8 cellular contexts compared by ENCODE assay signal in the genomic region with DNA sequence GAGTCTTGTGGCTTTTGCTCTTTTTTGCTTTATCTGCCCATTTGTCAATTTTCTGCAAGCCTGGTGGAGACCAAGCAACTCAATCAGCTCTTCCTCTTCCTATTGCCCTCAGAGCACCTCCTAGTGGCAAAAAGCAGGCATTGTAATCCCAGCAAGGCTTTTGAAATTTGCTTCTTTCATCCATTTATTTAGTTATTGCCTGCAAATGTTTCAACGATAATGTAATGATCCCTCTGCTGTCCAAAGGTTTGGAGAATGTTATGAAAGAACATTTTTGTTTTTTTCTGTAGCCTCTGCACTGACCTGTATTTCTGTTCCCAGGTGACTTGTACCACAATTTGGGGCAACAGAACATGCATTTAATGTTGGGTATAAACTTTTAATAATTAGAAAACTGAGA.
DNase-seq lines count a peak whose midpoint lies in the region; ATAC-seq, FAIRE-seq and TF ChIP-seq lines count a peak whose summit lies in the region.

No MANE protein-coding gene starts in this region.

- H4K20me1 ChIP-seq in keratinocyte (ENCODE audit: control insufficient read depth, extremely low read depth, insufficient read depth, low read length): no peaks in the 10 kb centered on the region

- TF ChIP-seq CTCF in AG10803 (conservative IDR thresholded peaks at IDR 0.05; ENCODE audit: low read length) (peak; percentile 67), GM12864 (IDR thresholded peaks at IDR 0.05; ENCODE audit: low read depth, low read length, missing control alignments) (peak; percentile 93), WERI-Rb-1 (IDR thresholded peaks at IDR 0.05; ENCODE audit: low read depth, low read length) (peak; percentile 85), keratinocyte (optimal IDR thresholded peaks at IDR 0.05 in 1 of 3, IDR thresholded peaks at IDR 0.05 in 1 of 3, conservative IDR thresholded peaks at IDR 0.05 in 1 of 3; ENCODE audit: extremely low read depth in 1 of 3, insufficient read depth in 2 of 3, low read length in 3 of 3) (peak; percentile 66 to 85 (median 79)), ovary (IDR thresholded peaks at IDR 0.05) (no peak)

- no peaks in the 10 kb centered on the region for H3K79me2 ChIP-seq in keratinocyte (ENCODE audit: control insufficient read depth, insufficient read depth, low read length)

- peak; percentile 17 for DNase-seq in AG10803 (ENCODE audit: low read depth)
- DNase-seq in GM12864 (ENCODE audit: low read depth): peak; percentile 13
- peak; percentile 19 for DNase-seq in WERI-Rb-1
- DNase-seq in keratinocyte (ENCODE audit: low read depth, low spot score): no peak
- DNase-seq in ovary: no peak
- DNase-seq in AG20443 (ENCODE audit: low spot score): no peak

- H2AFZ ChIP-seq in keratinocyte (ENCODE audit: control insufficient read depth, low read length): no peak overlapping the region

- peak; percentile 71 for ATAC-seq in HG03442 (IDR thresholded peaks at IDR 0.05; ENCODE audit: unreplicated experiment)
- no peak for ATAC-seq in HG02763 (IDR thresholded peaks at IDR 0.05; ENCODE audit: unreplicated experiment)

- TF ChIP-seq EP300 in ovary (IDR thresholded peaks at IDR 0.05): no peak

- H3K27me3 ChIP-seq in WERI-Rb-1 (ENCODE audit: insufficient read depth, low read depth, severe bottlenecking): no peaks in the 10 kb centered on the region
- H3K27me3 ChIP-seq in keratinocyte (ENCODE audit: control insufficient read depth, extremely low read depth, insufficient read depth, low read length): peaks cover 6% of the 10 kb centered on the region
- no peaks in the 10 kb centered on the region for H3K27me3 ChIP-seq in ovary

- H3K27ac ChIP-seq in WERI-Rb-1 (no peak overlapping the region), keratinocyte (ENCODE audit: control insufficient read depth, insufficient read depth, low read length) (no peak overlapping the region), ovary (no peak overlapping the region)

- no peaks in the 10 kb centered on the region for H3K36me3 ChIP-seq in WERI-Rb-1
- H3K36me3 ChIP-seq in keratinocyte (ENCODE audit: control insufficient read depth in 2 of 2, extremely low read depth in 1 of 2, insufficient read depth in 2 of 2, low read length in 2 of 2): no peaks in the 10 kb centered on the region
- H3K36me3 ChIP-seq in ovary: no peaks in the 10 kb centered on the region

- 60 to 77% (median 70%) methylated on average over 1 of the region's 1 CpG for WGBS in ovary, 3 donors

- H3K9me3 ChIP-seq in WERI-Rb-1 (ENCODE audit: severe bottlenecking) (no peaks in the 10 kb centered on the region), keratinocyte (ENCODE audit: control insufficient read depth, low read depth, low read length) (no peaks in the 10 kb centered on the region), ovary (no peaks in the 10 kb centered on the region)

- no peak overlapping the region for H3K4me2 ChIP-seq in keratinocyte (ENCODE audit: control insufficient read depth, extremely low read depth, insufficient read depth, low read depth, low read length)

- H3K4me1 ChIP-seq in keratinocyte (ENCODE audit: control insufficient read depth, extremely low read depth, insufficient read depth, low read length) (no peaks in the 10 kb centered on the region), ovary (ENCODE audit: insufficient read depth) (peaks cover 1% of the 10 kb centered on the region)

- TF ChIP-seq POLR2A in ovary (IDR thresholded peaks at IDR 0.05): no peak

- no peak overlapping the region for H3K9ac ChIP-seq in keratinocyte (ENCODE audit: control insufficient read depth, extremely low read depth, insufficient read depth, low read length)

- dilution Hi-C loops in keratinocyte (cut with MboI; ENCODE audit: extremely low pct_ligation_motif_present, low sequenced_read_pairs): no loop called here

- peak; percentile 56 for FAIRE-seq in keratinocyte (lab: Jason Lieb, UNC)

- H3K4me3 ChIP-seq in AG10803 (ENCODE audit: low read length) (no peak overlapping the region), GM12864 (ENCODE audit: low read depth, low read length) (no peak overlapping the region), WERI-Rb-1 (ENCODE audit: low read depth, low read length) (no peak overlapping the region), keratinocyte (ENCODE audit: control insufficient read depth in 2 of 3, extremely low read depth in 1 of 3, insufficient read depth in 2 of 3, low read depth in 1 of 3, low read length in 3 of 3) (no peak overlapping the region), ovary (no peak overlapping the region)

- H3K9me1 ChIP-seq in keratinocyte (ENCODE audit: control insufficient read depth, extremely low read depth, insufficient read depth, low read length): no peaks in the 10 kb centered on the region

- intact Hi-C loops in ovary (cut with DNase I): no loop called here

Comparison
In these comparisons a context has a peak if more than half of its experiments do, and no peak if none do; other contexts are left out.
1. DNase-seq: peak in AG10803 (single experiment), GM12864 (single experiment) and WERI-Rb-1 (single experiment); none in keratinocyte (single experiment), ovary (0 of 5) and AG20443 (single experiment).
2. CTCF ChIP-seq: peak in AG10803 (single experiment), GM12864 (single experiment), WERI-Rb-1 (single experiment) and keratinocyte (3 of 3); none in ovary (0 of 3).